8 cellular contexts compared by ENCODE assay signal in the genomic region with DNA sequence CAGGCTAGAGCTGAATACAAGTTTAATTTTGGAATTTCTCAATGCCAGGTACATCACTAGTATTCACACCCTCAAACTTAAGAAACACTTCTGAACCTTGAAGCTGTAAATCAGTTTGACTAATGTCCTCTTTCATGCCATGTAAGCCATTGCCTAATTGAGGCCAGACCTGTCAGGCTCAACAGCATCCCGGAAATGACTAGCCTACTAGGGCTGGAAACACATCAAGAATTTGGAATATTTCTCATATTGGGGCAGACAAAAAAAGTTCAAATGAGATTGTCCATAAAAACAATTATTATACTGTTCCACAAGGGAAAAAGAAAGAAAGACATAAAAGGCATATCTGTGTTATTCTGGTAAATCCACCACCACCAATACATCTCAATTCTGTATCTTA. TPM values are rescaled to one million over a fixed set of nuclear protein-coding genes. Genes with fewer than 3 reads are reported as not detected.
DNase-seq lines count a peak whose midpoint lies in the region; ATAC-seq and TF ChIP-seq lines count a peak whose summit lies in the region.

No MANE protein-coding gene starts in this region.

- H3K4me1 Mint-ChIP-seq in natural killer cell treated with Interleukin-12 subunit alpha and Interleukin-12 subunit beta and Interleukin-15 and Interleukin-18, amount 100 ng/mL, for 72 hours (ENCODE audit: low read depth in 2 of 2): peaks cover 44 to 50% of the 10 kb centered on the region in 2 donors

- DNase-seq in EH (ENCODE audit: low read depth): peak; percentile 87
- peak; percentile 48 for DNase-seq in NCI-H69 (lab: John Stamatoyannopoulos, UW)
- DNase-seq in coronary artery (ENCODE audit: low spot score): no peak
- DNase-seq in natural killer cell treated with Interleukin-12 subunit alpha and Interleukin-12 subunit beta and Interleukin-15 and Interleukin-18, amount 100 ng/mL, for 72 hours (ENCODE audit: low spot score): no peak
- no peak for DNase-seq in GM10248 (ENCODE audit: extremely low spot score)
- DNase-seq in kidney glomerular epithelial cell (lab: John Stamatoyannopoulos, UW): no peak
- DNase-seq in NCI-H1092 treated with DMSO at 0.1 percent for 48 hours (lab: John Stamatoyannopoulos, UW): no peak

- H3K36me3 Mint-ChIP-seq in natural killer cell treated with Interleukin-12 subunit alpha and Interleukin-12 subunit beta and Interleukin-15 and Interleukin-18, amount 100 ng/mL, for 72 hours: peaks cover 4% of the 10 kb centered on the region

- no peak for TF ChIP-seq CTCF in coronary artery (IDR thresholded peaks at IDR 0.05)
- no peak for TF ChIP-seq CTCF in GM10248 (IDR thresholded peaks at IDR 0.05; ENCODE audit: control extremely low read depth, extremely low read depth, low read depth, missing control alignments)

- H3K27ac Mint-ChIP-seq in natural killer cell treated with Interleukin-12 subunit alpha and Interleukin-12 subunit beta and Interleukin-15 and Interleukin-18, amount 100 ng/mL, for 72 hours: peak overlapping the region; percentile 89 to 97

- ATAC-seq in natural killer cell treated with Interleukin-12 subunit alpha and Interleukin-12 subunit beta and Interleukin-15 and Interleukin-18, amount 100 ng/mL, for 72 hours: no peak
- no peak for ATAC-seq in HG02970 (IDR thresholded peaks at IDR 0.05; ENCODE audit: low FRiP score, unreplicated experiment)

- H3K4me3 Mint-ChIP-seq in natural killer cell treated with Interleukin-12 subunit alpha and Interleukin-12 subunit beta and Interleukin-15 and Interleukin-18, amount 100 ng/mL, for 72 hours: peak overlapping the region; percentile 96

- H3K9me3 Mint-ChIP-seq in natural killer cell treated with Interleukin-12 subunit alpha and Interleukin-12 subunit beta and Interleukin-15 and Interleukin-18, amount 100 ng/mL, for 72 hours: no peaks in the 10 kb centered on the region

- no peaks in the 10 kb centered on the region for H3K27me3 Mint-ChIP-seq in natural killer cell treated with Interleukin-12 subunit alpha and Interleukin-12 subunit beta and Interleukin-15 and Interleukin-18, amount 100 ng/mL, for 72 hours

- POLR2A ChIA-PET in GM10248 (lab: Yijun Ruan, JAX): no interaction called here

- peak overlapping the region in 1 of 2 donors; percentile 90 for H3K27ac ChIP-seq in coronary artery

- H3K4me3 ChIP-seq in coronary artery: peak overlapping the region; percentile 84

- CTCF ChIA-PET in GM10248 (lab: Yijun Ruan, JAX): interaction anchor here (1.2 to 1.4 kb wide), 3 partner anchors 8 to 31 kb away, joined by 3 to 4 read pairs (median 3); no protein-coding TSS in a partner anchor

RNA-seq across cellular contexts. Expression of gene USP32, which starts 1.7 kb away (rescaled TPM):
- total RNA-seq in natural killer cell treated with Interleukin-12 subunit alpha and Interleukin-12 subunit beta and Interleukin-15 and Interleukin-18, amount 100 ng/mL, for 72 hours: 10 to 100 TPM; 58.7 to 64.1 TPM

RNA-seq across cellular contexts. Expression of gene CHCT1, which starts 32.1 kb away (rescaled TPM):
- total RNA-seq in natural killer cell treated with Interleukin-12 subunit alpha and Interleukin-12 subunit beta and Interleukin-15 and Interleukin-18, amount 100 ng/mL, for 72 hours: not detected

Comparison
In these comparisons a context has a peak if more than half of its experiments do, and no peak if none do; other contexts are left out.
1. DNase-seq: peak in EH (single experiment) and NCI-H69 (single experiment); none in coronary artery (single experiment), natural killer cell treated with Interleukin-12 subunit alpha and Interleukin-12 subunit beta and Interleukin-15 and Interleukin-18, amount 100 ng/mL, for 72 hours (single experiment), GM10248 (single experiment), kidney glomerular epithelial cell (single experiment) and NCI-H1092 treated with DMSO at 0.1 percent for 48 hours (single experiment).